ENCODE assay signal across 10 cellular contexts in genomic region chr12:14613718-14614117, GRCh38. TPM values are rescaled to one million over a fixed set of nuclear protein-coding genes. Genes with fewer than 3 reads are reported as not detected.
DNase-seq lines count a peak whose midpoint lies in the region; ATAC-seq and TF ChIP-seq lines count a peak whose summit lies in the region.
"Had no signal": no experiment of that assay in that cellular context is flagged by ENCODE, and none has a peak within 500 bp of the region (broad histone marks: within the 10 kb centered on the region; RNA-seq: fewer than 3 reads in every experiment).

No MANE protein-coding gene starts in this region.

- 86 to 100% methylated on average over 1 of the region's 1 CpG for WGBS in body of pancreas, 2 donors

- intact Hi-C loops in dendritic cell treated with granulocyte-macrophage colony-stimulating factor and Interleukin-4, amounts not matched to agents 40 ng/mL and 50 ng/mL, for 4 days (cut with micrococcal nuclease): loop anchor here (2.0 to 10.0 kb wide), 3 partner anchors 39 to 249 kb away; partner anchors contain the start of gene ATF7IP
- intact Hi-C loops in body of pancreas (cut with DNase I): no loop called here

- ATAC-seq in GM19455 (IDR thresholded peaks at IDR 0.05; ENCODE audit: unreplicated experiment) (peak; percentile 97), HG03159 (IDR thresholded peaks at IDR 0.05; ENCODE audit: unreplicated experiment) (peak; percentile 93), body of pancreas (no peak)

- H3K27me3 ChIP-seq in GM06990 (replicated peaks; ENCODE audit: control insufficient read depth, insufficient read depth, low read length) (no peaks in the 10 kb centered on the region), body of pancreas (no peaks in the 10 kb centered on the region)
- H3K27me3 ChIP-seq: ovary, thyroid gland had no signal

- H3K36me3 Mint-ChIP-seq in dendritic cell treated with granulocyte-macrophage colony-stimulating factor and Interleukin-4, amounts not matched to agents 40 ng/mL and 50 ng/mL, for 4 days (ENCODE audit: low read depth): peaks cover 27% of the 10 kb centered on the region
- H3K36me3 Mint-ChIP-seq in immature natural killer cell: no peaks in the 10 kb centered on the region

- no peak overlapping the region for H3K27ac ChIP-seq in body of pancreas
- H3K27ac ChIP-seq: ovary, thyroid gland had no signal

- TF ChIP-seq POLR2A in body of pancreas (IDR thresholded peaks at IDR 0.05): no peak

- H3K9me3 ChIP-seq in body of pancreas: no peaks in the 10 kb centered on the region
- H3K9me3 ChIP-seq: ovary, thyroid gland had no signal

- H3K4me1 ChIP-seq in body of pancreas: peaks cover 8% of the 10 kb centered on the region
- H3K4me1 ChIP-seq: thyroid gland had no signal

- H3K27ac Mint-ChIP-seq in dendritic cell treated with granulocyte-macrophage colony-stimulating factor and Interleukin-4, amounts not matched to agents 40 ng/mL and 50 ng/mL, for 4 days: peak overlapping the region; percentile 85
- no peak overlapping the region for H3K27ac Mint-ChIP-seq in immature natural killer cell

- TF ChIP-seq CTCF in GM06990 (IDR thresholded peaks at IDR 0.05; ENCODE audit: insufficient read depth, low read length, poor library complexity, severe bottlenecking) (no peak), body of pancreas (IDR thresholded peaks at IDR 0.05) (no peak)

- peaks cover 35% of the 10 kb centered on the region for H3K4me1 Mint-ChIP-seq in dendritic cell treated with granulocyte-macrophage colony-stimulating factor and Interleukin-4, amounts not matched to agents 40 ng/mL and 50 ng/mL, for 4 days (ENCODE audit: low read depth)
- H3K4me1 Mint-ChIP-seq in immature natural killer cell: no peaks in the 10 kb centered on the region

- peak overlapping the region; percentile 12; the same call in 1 of the 2 replicates for H3K4me3 ChIP-seq in GM06990 (replicated peaks; ENCODE audit: low read depth, low read length)
- no peak overlapping the region for H3K4me3 ChIP-seq in body of pancreas
- H3K4me3 ChIP-seq: ovary, thyroid gland had no signal

- peaks cover 28% of the 10 kb centered on the region for H3K9me3 Mint-ChIP-seq in dendritic cell treated with granulocyte-macrophage colony-stimulating factor and Interleukin-4, amounts not matched to agents 40 ng/mL and 50 ng/mL, for 4 days
- peaks cover 7 to 27% (median 13%) of the 10 kb centered on the region in 6 donors for H3K9me3 Mint-ChIP-seq in immature natural killer cell

- no peaks in the 10 kb centered on the region for H3K36me3 ChIP-seq in GM06990 (ENCODE audit: control insufficient read depth, insufficient read depth, low read length)
- H3K36me3 ChIP-seq in body of pancreas (replicated peaks in 1 of 2; ENCODE audit: insufficient read depth in 1 of 2, low read depth in 2 of 2): no peaks in the 10 kb centered on the region
- H3K36me3 ChIP-seq: ovary, thyroid gland had no signal

- peak; percentile 85 for DNase-seq in GM06990 (ENCODE audit: extremely low read depth, insufficient read length)
- no peak for DNase-seq in NCI-H82 treated with DMSO at 0.1 percent for 48 hours (lab: John Stamatoyannopoulos, UW; ENCODE audit: unreplicated experiment)
- DNase-seq in immature natural killer cell: no peak
- no peak for DNase-seq in body of pancreas
- DNase-seq in NCI-H526 treated with DMSO at 0.1 percent for 48 hours (lab: John Stamatoyannopoulos, UW): no peak
- DNase-seq: ovary had no signal

- no peaks in the 10 kb centered on the region for H3K27me3 Mint-ChIP-seq in dendritic cell treated with granulocyte-macrophage colony-stimulating factor and Interleukin-4, amounts not matched to agents 40 ng/mL and 50 ng/mL, for 4 days
- H3K27me3 Mint-ChIP-seq in immature natural killer cell (ENCODE audit: low read depth in 3 of 3): peaks cover 4 to 9% (median 4%) of the 10 kb centered on the region in 3 donors

- no peak overlapping the region for H3K4me3 Mint-ChIP-seq in dendritic cell treated with granulocyte-macrophage colony-stimulating factor and Interleukin-4, amounts not matched to agents 40 ng/mL and 50 ng/mL, for 4 days
- no peak overlapping the region for H3K4me3 Mint-ChIP-seq in immature natural killer cell

RNA-seq across cellular contexts. Expression of gene PLBD1, which starts 46.0 kb away (rescaled TPM):
- 1 to 10 TPM; 1.8 to 8.4 (median 7.0) TPM for polyA plus RNA-seq in immature natural killer cell
- total RNA-seq in body of pancreas: 10 to 100 TPM in 1 of 2 donors, 1 to 10 TPM in 1; 4.6 to 14.5 TPM
